In genomic region chr12:128607606-128608005, GRCh38 we compare ENCODE assay signal across 35 cellular contexts.
"Had no signal": no experiment of that assay in that cellular context is flagged by ENCODE, and none has a peak within 500 bp of the region (broad histone marks: within the 10 kb centered on the region; RNA-seq: fewer than 3 reads in every experiment).

No MANE protein-coding gene starts in this region.

- H3K4me1 Mint-ChIP-seq: activated B cell treated with CpG ODN at 0.5 μM for 24 hours; activated CD8-positive, alpha-beta memory T cell treated with anti-CD3 and anti-CD28 coated beads, Interleukin-2, amount 10 ng/mL, durations not matched to agents 7 days and 5 days; activated naive CD4-positive, alpha-beta T cell treated with anti-CD3 and anti-CD28 coated beads, Interleukin-2, amount 50 U/mL, for 24 hours; activated naive CD8-positive, alpha-beta T cell treated with anti-CD3 and anti-CD28 coated beads for 36 hours; activated naive CD8-positive, alpha-beta T cell treated with anti-CD3 and anti-CD28 coated beads, Interleukin-2, amount 50 U/mL, for 24 hours; T-helper 17 cell had no signal

- H3K27me3 ChIP-seq: adrenal gland, body of pancreas, esophagus squamous epithelium, heart left ventricle had no signal

- H3K27me3 Mint-ChIP-seq: activated CD4-positive, alpha-beta memory T cell treated with anti-CD3 and anti-CD28 coated beads for 36 hours; activated CD8-positive, alpha-beta memory T cell treated with anti-CD3 and anti-CD28 coated beads, Interleukin-2, amount 10 ng/mL, durations not matched to agents 7 days and 5 days; activated naive CD4-positive, alpha-beta T cell treated with anti-CD3 and anti-CD28 coated beads, Interleukin-2, amount 50 U/mL, for 24 hours; activated naive CD8-positive, alpha-beta T cell treated with anti-CD3 and anti-CD28 coated beads for 36 hours; T-helper 17 cell had no signal

- H3K4me1 ChIP-seq: adrenal gland, gastroesophageal sphincter, heart left ventricle had no signal

- H3K36me3 Mint-ChIP-seq: activated CD4-positive, alpha-beta memory T cell treated with anti-CD3 and anti-CD28 coated beads for 36 hours; activated CD8-positive, alpha-beta memory T cell treated with anti-CD3 and anti-CD28 coated beads, Interleukin-2, amount 10 ng/mL, durations not matched to agents 7 days and 5 days; activated naive CD4-positive, alpha-beta T cell treated with anti-CD3 and anti-CD28 coated beads, Interleukin-2, amount 50 U/mL, for 24 hours; activated naive CD8-positive, alpha-beta T cell treated with anti-CD3 and anti-CD28 coated beads for 36 hours had no signal

- H3K36me3 ChIP-seq: adrenal gland, esophagus squamous epithelium, gastroesophageal sphincter, heart left ventricle, WERI-Rb-1 had no signal

- H3K4me3 Mint-ChIP-seq: activated B cell treated with CpG ODN at 0.5 μM for 24 hours; activated CD4-positive, alpha-beta memory T cell treated with anti-CD3 and anti-CD28 coated beads for 36 hours; activated CD8-positive, alpha-beta memory T cell treated with anti-CD3 and anti-CD28 coated beads, Interleukin-2, amount 10 ng/mL, durations not matched to agents 7 days and 5 days; activated CD8-positive, alpha-beta T cell treated with anti-CD3 and anti-CD28 coated beads, Interleukin-2, amount 10 ng/mL, durations not matched to agents 7 days and 5 days; activated naive CD4-positive, alpha-beta T cell treated with anti-CD3 and anti-CD28 coated beads for 36 hours; activated naive CD4-positive, alpha-beta T cell treated with anti-CD3 and anti-CD28 coated beads, Interleukin-2, amount 50 U/mL, for 24 hours; activated naive CD8-positive, alpha-beta T cell treated with anti-CD3 and anti-CD28 coated beads for 36 hours; activated naive CD8-positive, alpha-beta T cell treated with anti-CD3 and anti-CD28 coated beads, Interleukin-2, amount 50 U/mL, for 24 hours; activated T-helper 1 cell treated with anti-CD3 and anti-CD28 coated beads, Interleukin-12 subunit alpha, Interleukin-12 subunit beta, Interleukin-2, Interleukin-4 antibody, amounts not matched to agents 30 ng/mL and 10 ng/mL and 1 ng/mL, durations not matched to agents 14 hours and 24 hours and 36 hours; effector memory CD8-positive, alpha-beta T cell; T-helper 17 cell; T-helper 2 cell treated with Interferon-gamma antibody and Interleukin-4, amounts not matched to agents 5 μg/mL and 100 μg/mL, for 36 hours had no signal

- H3K27ac ChIP-seq: adrenal gland, body of pancreas, esophagus squamous epithelium, gastroesophageal sphincter, heart left ventricle, WERI-Rb-1 had no signal

- H3K4me3 ChIP-seq: adrenal gland, body of pancreas, esophagus squamous epithelium, gastroesophageal sphincter, heart left ventricle had no signal

- DNase-seq: activated B cell treated with CpG ODN at 0.5 μM for 24 hours; activated CD4-positive, alpha-beta memory T cell treated with anti-CD3 and anti-CD28 coated beads for 36 hours; activated CD4-positive, alpha-beta T cell treated with anti-CD3 and anti-CD28 coated beads for 48 hours; activated CD8-positive, alpha-beta memory T cell treated with anti-CD3 and anti-CD28 coated beads, Interleukin-2, amount 10 ng/mL, durations not matched to agents 7 days and 5 days; activated CD8-positive, alpha-beta memory T cell treated with anti-CD3 and anti-CD28 coated beads, Interleukin-2, amount 50 U/mL, for 4 hours; activated CD8-positive, alpha-beta T cell treated with anti-CD3 and anti-CD28 coated beads, Interleukin-2, amount 10 ng/mL, durations not matched to agents 7 days and 5 days; activated effector memory CD4-positive, alpha-beta T cell treated with anti-CD3 and anti-CD28 coated beads, Interleukin-2, amount 50 U/mL, for 16 hours; activated naive CD4-positive, alpha-beta T cell treated with anti-CD3 and anti-CD28 coated beads for 36 hours; activated naive CD8-positive, alpha-beta T cell treated with anti-CD3 and anti-CD28 coated beads for 36 hours; activated naive CD8-positive, alpha-beta T cell treated with anti-CD3 and anti-CD28 coated beads, Interleukin-2, amount 50 U/mL, for 24 hours; activated T-cell treated with anti-CD3 and anti-CD28 coated beads, Interleukin-2, amount 50 U/mL, for 1 hour; activated T-cell treated with anti-CD3 and anti-CD28 coated beads, Interleukin-2, amount 50 U/mL, for 48 hours; adrenal gland; amygdala; aorta; body of pancreas; caudate nucleus; cortex of kidney; dermis blood vessel endothelial cell; effector CD4-positive, alpha-beta T cell; effector memory CD8-positive, alpha-beta T cell; esophagus squamous epithelium; foreskin melanocyte; glutamatergic neuron; heart left ventricle; T-helper 1 cell; T-helper 17 cell; T1000; WERI-Rb-1 had no signal

- ATAC-seq: activated CD4-positive, CD25-positive, alpha-beta regulatory T cell treated with anti-CD3 and anti-CD28 coated beads, Interleukin-2, amount 50 U/mL, for 24 hours; activated CD8-positive, alpha-beta memory T cell treated with anti-CD3 and anti-CD28 coated beads, Interleukin-2, amount 10 ng/mL, durations not matched to agents 7 days and 5 days; activated CD8-positive, alpha-beta T cell treated with anti-CD3 and anti-CD28 coated beads, Interleukin-2, amount 10 ng/mL, durations not matched to agents 7 days and 5 days; activated naive CD8-positive, alpha-beta T cell treated with anti-CD3 and anti-CD28 coated beads, Interleukin-2, amount 50 U/mL, for 24 hours; body of pancreas; effector memory CD8-positive, alpha-beta T cell; gastroesophageal sphincter; heart left ventricle; T-helper 17 cell had no signal

- H3K27ac Mint-ChIP-seq: activated B cell treated with CpG ODN at 0.5 μM for 24 hours; activated CD4-positive, alpha-beta memory T cell treated with anti-CD3 and anti-CD28 coated beads for 36 hours; activated CD8-positive, alpha-beta memory T cell treated with anti-CD3 and anti-CD28 coated beads, Interleukin-2, amount 10 ng/mL, durations not matched to agents 7 days and 5 days; activated CD8-positive, alpha-beta T cell treated with anti-CD3 and anti-CD28 coated beads, Interleukin-2, amount 10 ng/mL, durations not matched to agents 7 days and 5 days; activated naive CD4-positive, alpha-beta T cell treated with anti-CD3 and anti-CD28 coated beads for 36 hours; activated naive CD4-positive, alpha-beta T cell treated with anti-CD3 and anti-CD28 coated beads, Interleukin-2, amount 50 U/mL, for 24 hours; activated naive CD8-positive, alpha-beta T cell treated with anti-CD3 and anti-CD28 coated beads for 36 hours; activated naive CD8-positive, alpha-beta T cell treated with anti-CD3 and anti-CD28 coated beads, Interleukin-2, amount 50 U/mL, for 24 hours; activated T-helper 1 cell treated with anti-CD3 and anti-CD28 coated beads, Interleukin-12 subunit alpha, Interleukin-12 subunit beta, Interleukin-2, Interleukin-4 antibody, amounts not matched to agents 30 ng/mL and 10 ng/mL and 1 ng/mL, durations not matched to agents 14 hours and 24 hours and 36 hours; activated T-helper 2 cell treated with anti-CD3 and anti-CD28 coated beads, Interferon-gamma antibody, Interleukin-2, Interleukin-4, amounts not matched to agents 10 μg/mL and 5 μg/mL and 100 μg/mL, durations not matched to agents 14 hours and 24 hours and 36 hours; effector memory CD8-positive, alpha-beta T cell; T-helper 17 cell; T-helper 2 cell treated with Interferon-gamma antibody and Interleukin-4, amounts not matched to agents 5 μg/mL and 100 μg/mL, for 36 hours had no signal

- H3K9me3 ChIP-seq: adrenal gland, body of pancreas, gastroesophageal sphincter, heart left ventricle had no signal

- H3K9me3 Mint-ChIP-seq: activated B cell treated with CpG ODN at 0.5 μM for 24 hours; activated CD4-positive, alpha-beta memory T cell treated with anti-CD3 and anti-CD28 coated beads for 36 hours; activated naive CD4-positive, alpha-beta T cell treated with anti-CD3 and anti-CD28 coated beads for 36 hours; activated naive CD4-positive, alpha-beta T cell treated with anti-CD3 and anti-CD28 coated beads, Interleukin-2, amount 50 U/mL, for 24 hours; activated naive CD8-positive, alpha-beta T cell treated with anti-CD3 and anti-CD28 coated beads for 36 hours; activated naive CD8-positive, alpha-beta T cell treated with anti-CD3 and anti-CD28 coated beads, Interleukin-2, amount 50 U/mL, for 24 hours; activated T-helper 1 cell treated with anti-CD3 and anti-CD28 coated beads, Interleukin-12 subunit alpha, Interleukin-12 subunit beta, Interleukin-2, Interleukin-4 antibody, amounts not matched to agents 30 ng/mL and 10 ng/mL and 1 ng/mL, durations not matched to agents 14 hours and 24 hours and 36 hours; activated T-helper 2 cell treated with anti-CD3 and anti-CD28 coated beads, Interferon-gamma antibody, Interleukin-2, Interleukin-4, amounts not matched to agents 10 μg/mL and 5 μg/mL and 100 μg/mL, durations not matched to agents 14 hours and 24 hours and 36 hours; effector memory CD8-positive, alpha-beta T cell; T-helper 2 cell treated with Interferon-gamma antibody and Interleukin-4, amounts not matched to agents 5 μg/mL and 100 μg/mL, for 36 hours had no signal
